Comparison of ENCODE assay signal across 30 cellular contexts in the genomic region with DNA sequence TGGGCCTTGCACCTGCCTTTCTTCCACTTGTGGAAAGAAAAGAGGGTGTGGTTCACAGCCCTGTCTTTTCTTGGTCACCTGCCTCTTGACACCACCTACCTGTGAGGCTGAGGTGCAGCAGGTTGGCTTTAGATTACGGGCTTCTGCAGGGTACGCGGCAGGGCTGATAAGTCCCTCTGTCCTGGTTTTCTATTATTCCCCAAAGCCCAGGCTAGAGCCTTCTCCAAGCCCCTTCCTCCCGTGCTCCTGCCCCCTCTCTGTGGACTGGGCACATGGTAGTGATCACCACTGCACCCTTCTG. TPM values are rescaled to one million over a fixed set of nuclear protein-coding genes. Genes with fewer than 3 reads are reported as not detected.
DNase-seq lines count a peak whose midpoint lies in the region; ATAC-seq and TF ChIP-seq lines count a peak whose summit lies in the region.
"Had no signal": no experiment of that assay in that cellular context is flagged by ENCODE, and none has a peak within 500 bp of the region (broad histone marks: within the 10 kb centered on the region; RNA-seq: fewer than 3 reads in every experiment).

No MANE protein-coding gene starts in this region.

- H3K27me3 Mint-ChIP-seq in activated CD4-positive, alpha-beta memory T cell treated with anti-CD3 and anti-CD28 coated beads for 36 hours, result peaks cover 1% of the 10 kb centered on the region
- H3K27me3 Mint-ChIP-seq: stimulated activated naive CD8-positive, alpha-beta T cell treated with anti-CD3 and anti-CD28 coated beads, Interleukin-15, amount 100 ng/mL, for 72 hours had no signal

- H3K4me3 Mint-ChIP-seq in activated CD4-positive, alpha-beta memory T cell treated with anti-CD3 and anti-CD28 coated beads for 36 hours, result no peak overlapping the region
- H3K4me3 Mint-ChIP-seq: activated naive CD8-positive, alpha-beta T cell; CD8-positive, alpha-beta memory T cell; stimulated activated naive CD8-positive, alpha-beta T cell treated with anti-CD3 and anti-CD28 coated beads, Interleukin-15, amount 100 ng/mL, for 72 hours; T-helper 17 cell had no signal

- peak; percentile 60 for DNase-seq in H7
- DNase-seq in sigmoid colon, result no peak
- DNase-seq in NCI-H1105 (lab: John Stamatoyannopoulos, UW), result no peak
- DNase-seq in activated CD4-positive, alpha-beta memory T cell treated with anti-CD3 and anti-CD28 coated beads for 36 hours, result no peak
- DNase-seq in stimulated activated CD4-positive, alpha-beta T cell treated with anti-CD3 and anti-CD28 coated beads, Interleukin-4, amount 100 ng/mL, for 24 hours, result no peak
- DNase-seq in GM13976 (ENCODE audit: low spot score), result no peak
- DNase-seq: activated effector memory CD4-positive, alpha-beta T cell treated with Interleukin-2 at 50 U/mL for 16 hours; anterior cingulate cortex; CD8-positive, alpha-beta memory T cell; DMS 273 treated with DMSO at 0.1 percent for 48 hours; effector CD4-positive, alpha-beta T cell; glutamatergic neuron; islet precursor cell; KG1; NCI-H2029; NCI-H2227 treated with DMSO at 0.1 percent for 48 hours; NCI-H526; NK-92 treated with Interleukin-12 subunit alpha and Interleukin-12 subunit beta, amount 100 ng/mL, for 24 hours; right lobe of liver; Right ventricle myocardium superior; stimulated activated naive CD8-positive, alpha-beta T cell treated with anti-CD3 and anti-CD28 coated beads, Interleukin-15, amount 100 ng/mL, for 72 hours; T-helper 17 cell; thyroid gland had no signal

- no peak overlapping the region for H3K27ac Mint-ChIP-seq in activated CD4-positive, alpha-beta memory T cell treated with anti-CD3 and anti-CD28 coated beads for 36 hours
- H3K27ac Mint-ChIP-seq: activated naive CD8-positive, alpha-beta T cell; stimulated activated naive CD8-positive, alpha-beta T cell treated with anti-CD3 and anti-CD28 coated beads, Interleukin-15, amount 100 ng/mL, for 72 hours; T-helper 17 cell had no signal

- WGBS in gastroesophageal sphincter (ENCODE audit: low coverage in 1 of 2), 2 donors, result 100% methylated on average over 2 of the region's 4 CpGs; no CpG with 5 or more reads in 1 of the 2 donors
- 95 to 96% methylated on average over 4 of the region's 4 CpGs for WGBS in sigmoid colon, 2 donors

- in situ Hi-C loops in GM13976 (cut with MboI; ENCODE audit: low sequenced_read_pairs, unreplicated experiment), result no loop called here

- no peaks in the 10 kb centered on the region for H3K4me1 Mint-ChIP-seq in activated CD4-positive, alpha-beta memory T cell treated with anti-CD3 and anti-CD28 coated beads for 36 hours (ENCODE audit: low read depth)
- H3K4me1 Mint-ChIP-seq: CD8-positive, alpha-beta memory T cell; stimulated activated naive CD8-positive, alpha-beta T cell treated with anti-CD3 and anti-CD28 coated beads, Interleukin-15, amount 100 ng/mL, for 72 hours; T-helper 17 cell had no signal

- no peak for ATAC-seq in gastroesophageal sphincter
- ATAC-seq: GM12878; Panc1; SK-N-SH treated with all-trans-retinoic acid at 6 μM for 48 hours; stimulated activated naive CD8-positive, alpha-beta T cell treated with anti-CD3 and anti-CD28 coated beads, Interleukin-15, amount 100 ng/mL, for 72 hours; T-helper 17 cell had no signal

- intact Hi-C loops in sigmoid colon (cut with DNase I), result no loop called here
- intact Hi-C loops in activated CD4-positive, alpha-beta memory T cell treated with anti-CD3 and anti-CD28 coated beads for 36 hours (cut with micrococcal nuclease), result no loop called here

- TF ChIP-seq CTCF in WI38 (IDR thresholded peaks at IDR 0.05; ENCODE audit: low read depth, low read length) (0 out of 2 replicates have a peak, but pooled peaks have one; percentile 5), gastroesophageal sphincter (IDR thresholded peaks at IDR 0.05) (no peak), sigmoid colon (IDR thresholded peaks at IDR 0.05) (no peak), GM13976 (IDR thresholded peaks at IDR 0.05; ENCODE audit: borderline replicate concordance, control extremely low read depth, extremely low read depth, insufficient read depth, missing control alignments) (no peak)

- POLR2A ChIA-PET in activated CD4-positive, alpha-beta memory T cell treated with anti-CD3 and anti-CD28 coated beads for 36 hours (lab: Charles Lee), result no interaction called here

- H3K9me3 Mint-ChIP-seq in activated CD4-positive, alpha-beta memory T cell treated with anti-CD3 and anti-CD28 coated beads for 36 hours, result no peaks in the 10 kb centered on the region
- H3K9me3 Mint-ChIP-seq: CD8-positive, alpha-beta memory T cell; stimulated activated naive CD8-positive, alpha-beta T cell treated with anti-CD3 and anti-CD28 coated beads, Interleukin-15, amount 100 ng/mL, for 72 hours had no signal

- H3K27me3 ChIP-seq in H7 (ENCODE audit: control insufficient read depth, insufficient read depth, low read length) (no peaks in the 10 kb centered on the region), gastroesophageal sphincter (no peaks in the 10 kb centered on the region), sigmoid colon (no peaks in the 10 kb centered on the region)
- H3K27me3 ChIP-seq: right lobe of liver, thyroid gland had no signal

- CTCF ChIA-PET in activated CD4-positive, alpha-beta memory T cell treated with anti-CD3 and anti-CD28 coated beads for 36 hours (lab: Charles Lee), result no interaction called here

- H3K9me3 ChIP-seq in gastroesophageal sphincter (no peaks in the 10 kb centered on the region), sigmoid colon (no peaks in the 10 kb centered on the region)
- H3K9me3 ChIP-seq: right lobe of liver, thyroid gland had no signal

- H3K36me3 ChIP-seq in H7 (replicated peaks; ENCODE audit: control insufficient read depth, insufficient read depth, low read length) (no peaks in the 10 kb centered on the region), gastroesophageal sphincter (peaks cover 0 to 87% of the 10 kb centered on the region in 2 donors), sigmoid colon (peaks cover 18 to 84% (median 42%) of the 10 kb centered on the region in 4 donors)
- H3K36me3 ChIP-seq: thyroid gland had no signal

- TF ChIP-seq POLR2A in gastroesophageal sphincter (IDR thresholded peaks at IDR 0.05) (no peak), sigmoid colon (IDR thresholded peaks at IDR 0.05) (no peak)

- H3K27ac ChIP-seq in gastroesophageal sphincter (peak overlapping the region; percentile 16 to 96 (median 93)), sigmoid colon (peak overlapping the region; percentile 87 to 98 (median 92))
- H3K27ac ChIP-seq: epithelial cell of prostate, right lobe of liver, thyroid gland had no signal

- H3K4me1 ChIP-seq in gastroesophageal sphincter, result peaks cover 8 to 87% (median 20%) of the 10 kb centered on the region in 3 donors
- peaks cover 0 to 76% (median 70%) of the 10 kb centered on the region in 4 donors for H3K4me1 ChIP-seq in sigmoid colon

- H3K36me3 Mint-ChIP-seq in activated CD4-positive, alpha-beta memory T cell treated with anti-CD3 and anti-CD28 coated beads for 36 hours, result peaks cover 2% of the 10 kb centered on the region

- H3K4me3 ChIP-seq in H7 (ENCODE audit: insufficient read depth, low read depth, low read length) (no peak overlapping the region), WI38 (ENCODE audit: low read depth, low read length) (no peak overlapping the region), gastroesophageal sphincter (no peak overlapping the region), sigmoid colon (no peak overlapping the region)
- H3K4me3 ChIP-seq: GM12878, right lobe of liver, thyroid gland had no signal

- TF ChIP-seq EP300 in gastroesophageal sphincter (IDR thresholded peaks at IDR 0.05) (no peak), sigmoid colon (IDR thresholded peaks at IDR 0.05) (no peak)

RNA-seq across cellular contexts. Expression of a gene that starts 44.8 kb away (rescaled TPM):
- 15.0 and 17.2 TPM in 2 replicates for total RNA-seq in H7 (2014; rRNA removed; shearing (Covaris generic))
- total RNA-seq in gastroesophageal sphincter, result 10 to 100 TPM; 21.3 to 36.7 (median 28.1) TPM
- total RNA-seq in sigmoid colon, result 10 to 100 TPM; 15.3 to 26.4 (median 19.2) TPM
- polyA plus RNA-seq in sigmoid colon, result 10 to 100 TPM in 1 of 3 donors, 1 to 10 TPM in 2; 6.6 to 24.9 (median 7.6) TPM
- 10 to 100 TPM; 27.0 to 27.9 TPM for total RNA-seq in activated CD4-positive, alpha-beta memory T cell treated with anti-CD3 and anti-CD28 coated beads for 36 hours
